8 cellular contexts compared by ENCODE assay signal in the genomic region with DNA sequence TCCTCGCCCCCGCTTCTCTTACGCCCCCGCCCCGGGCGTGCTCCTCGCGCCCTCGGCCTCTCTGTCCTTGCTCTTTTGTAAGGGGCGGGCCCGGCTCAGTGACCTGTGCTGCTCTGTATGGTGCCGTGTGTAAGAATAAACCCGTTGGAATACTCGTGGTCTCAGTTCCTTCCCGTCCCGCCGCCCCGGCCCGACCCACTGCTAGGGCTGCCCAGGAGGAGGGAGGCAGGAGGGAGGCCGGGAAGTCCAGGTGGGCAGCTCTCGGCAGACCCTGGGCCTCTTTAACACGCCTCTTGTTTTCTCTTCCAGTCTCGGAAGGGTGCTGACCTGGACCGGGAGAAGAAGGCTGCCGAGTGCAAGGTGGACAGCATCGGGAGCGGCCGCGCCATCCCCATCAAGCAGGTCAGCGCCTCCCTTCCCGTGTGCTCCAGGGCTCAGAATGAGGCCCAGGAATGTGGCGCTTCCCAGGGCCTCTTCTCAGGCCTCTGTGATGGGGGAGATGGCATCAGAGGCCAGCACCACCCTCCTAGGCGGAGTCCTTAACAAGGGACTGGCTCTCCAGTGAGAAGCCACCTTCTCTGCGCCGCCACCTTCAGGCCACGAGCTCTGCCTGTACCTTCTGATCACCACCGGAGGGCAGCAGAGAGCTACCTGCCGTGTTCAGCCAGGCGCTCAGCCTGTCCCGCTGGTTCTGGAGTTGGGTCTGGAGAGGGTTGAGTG.
A peak's percentile ranks its signal among the peaks of the same experiment; 100 is the strongest.
DNase-seq lines count a peak whose midpoint lies in the region; ATAC-seq and TF ChIP-seq lines count a peak whose summit lies in the region.

No MANE protein-coding gene starts in this region.

- H3K27ac ChIP-seq in VCaP = peak overlapping the region; percentile 76

- in situ Hi-C loops in T47D (cut with HindIII; ENCODE audit: low pct_unique_long_range_greater_than_20kb, low sequenced_read_pairs) = no loop called here

- DNase-seq in SIG-M5 treated with dmso at 0.1 percent for 504 hours (lab: John Stamatoyannopoulos, UW; ENCODE audit: unreplicated experiment) (peak; percentile 83), SIG-M5 (lab: John Stamatoyannopoulos, UW) (no peak), NCI-H2196 (lab: John Stamatoyannopoulos, UW; ENCODE audit: unreplicated experiment) (peak; percentile 46), T47D (ENCODE audit: low read depth in 1 of 2, low spot score in 1 of 2) (peak; percentile 88 to 98), iris pigment epithelial cell (ENCODE audit: low read depth) (peak; percentile 64)
- DNase-seq in stimulated activated CD4-positive, alpha-beta T cell treated with anti-CD3 and anti-CD28 coated beads, Interleukin-1b, Interleukin-23, amount 100 ng/mL, for 24 hours (ENCODE audit: low read depth in 4 of 4, low spot score in 1 of 4) = peak; percentile 70 to 88 (median 80)

- ATAC-seq in HG03064 (IDR thresholded peaks at IDR 0.05; ENCODE audit: low read depth, unreplicated experiment) = peak; percentile 72

- TF ChIP-seq CTCF in VCaP (conservative IDR thresholded peaks at IDR 0.05) = peak; percentile 99
